Comparison of ENCODE assay signal across 8 cellular contexts in the genomic region with DNA sequence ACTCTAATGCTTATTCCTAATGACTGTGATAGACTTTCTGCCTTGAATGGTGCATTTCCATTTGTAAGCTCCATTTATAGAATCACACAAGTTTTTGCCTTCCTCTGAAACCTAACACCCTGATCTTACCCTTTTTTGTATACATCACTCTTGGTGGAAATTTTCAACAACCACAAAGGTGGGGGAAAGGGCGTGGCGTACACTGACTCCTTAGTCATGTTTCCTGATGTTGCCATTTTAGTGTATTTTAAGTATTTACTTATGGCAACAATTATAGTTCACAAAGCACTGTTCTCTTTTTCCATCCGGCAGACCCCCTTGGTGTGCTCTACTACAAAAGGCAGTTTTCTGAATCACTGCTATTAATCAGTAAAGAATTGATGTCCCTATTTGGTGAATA.
DNase-seq lines count a peak whose midpoint lies in the region; ATAC-seq, FAIRE-seq and TF ChIP-seq lines count a peak whose summit lies in the region.

No MANE protein-coding gene starts in this region.

- DNase-seq in GM12892 (ENCODE audit: insufficient read length), result no peak
- DNase-seq in T follicular helper cell (ENCODE audit: low read depth), result peak; percentile 31
- peak; percentile 62 for DNase-seq in adipocyte (ENCODE audit: low read depth)
- peak; percentile 70 for DNase-seq in stimulated activated CD4-positive, alpha-beta T cell treated with anti-CD3 and anti-CD28 coated beads, Interleukin-1b, Interleukin-23, amount 100 ng/mL, for 48 hours
- no peak for DNase-seq in superior temporal gyrus (ENCODE audit: extremely low spot score)
- DNase-seq in testis, result no peak
- no peak for DNase-seq in NCI-H2171 treated with DMSO at 0.1 percent for 48 hours (lab: John Stamatoyannopoulos, UW)

- WGBS in testis, 2 donors, result 47 to 58% methylated on average over 3 of the region's 3 CpGs

- H3K4me1 ChIP-seq in adipocyte (ENCODE audit: control insufficient read depth, insufficient read depth, low read length) (peaks cover 41% of the 10 kb centered on the region), testis (peaks cover 26% of the 10 kb centered on the region)

- H3K9ac ChIP-seq in adipocyte (ENCODE audit: low read length), result no peak overlapping the region

- intact Hi-C loops in testis (cut with DNase I; ENCODE audit: low total_unique reads), result no loop called here

- no peak for ATAC-seq in HG03108 (IDR thresholded peaks at IDR 0.05; ENCODE audit: unreplicated experiment)

- FAIRE-seq in GM12892 (lab: Jason Lieb, UNC), result peak; percentile 17

- H3K4me3 ChIP-seq in adipocyte (ENCODE audit: low read length) (no peak overlapping the region), testis (no peak overlapping the region)

- H3K36me3 ChIP-seq in adipocyte (ENCODE audit: control insufficient read depth, insufficient read depth, low read length, severe bottlenecking), result no peaks in the 10 kb centered on the region
- H3K36me3 ChIP-seq in testis (ENCODE audit: low read depth, missing control alignments), result no peaks in the 10 kb centered on the region

- TF ChIP-seq CTCF in testis (IDR thresholded peaks at IDR 0.05), result no peak

- no peak for TF ChIP-seq POLR2A in GM12892 (IDR thresholded peaks at IDR 0.05; ENCODE audit: low read depth, low read length)
- no peak for TF ChIP-seq POLR2A in testis (IDR thresholded peaks at IDR 0.05)

- no peaks in the 10 kb centered on the region for H3K9me3 ChIP-seq in adipocyte (ENCODE audit: control insufficient read depth, low read length)
- H3K9me3 ChIP-seq in testis, result no peaks in the 10 kb centered on the region

- no peak overlapping the region for H3K27ac ChIP-seq in testis

- H3K27me3 ChIP-seq in adipocyte (replicated peaks; ENCODE audit: control insufficient read depth, insufficient read depth, low read length) (no peaks in the 10 kb centered on the region), testis (no peaks in the 10 kb centered on the region)

Comparison
In these comparisons a context has a peak if more than half of its experiments do, and no peak if none do; other contexts are left out.
1. DNase-seq: peak in T follicular helper cell (single experiment), adipocyte (single experiment) and stimulated activated CD4-positive, alpha-beta T cell treated with anti-CD3 and anti-CD28 coated beads, Interleukin-1b, Interleukin-23, amount 100 ng/mL, for 48 hours (single experiment); none in GM12892 (single experiment), superior temporal gyrus (single experiment), testis (single experiment) and NCI-H2171 treated with DMSO at 0.1 percent for 48 hours (single experiment).